8 cellular contexts compared by ENCODE assay signal in genomic region chr12:64610660-64611429, GRCh38. TPM values are rescaled to one million over a fixed set of nuclear protein-coding genes. Genes with fewer than 3 reads are reported as not detected.
DNase-seq lines count a peak whose midpoint lies in the region; ATAC-seq, FAIRE-seq and TF ChIP-seq lines count a peak whose summit lies in the region.

No MANE protein-coding gene starts in this region.

- peak; percentile 15 for TF ChIP-seq CTCF in endodermal cell (conservative IDR thresholded peaks at IDR 0.05)

- POLR2A ChIA-PET in activated CD8-positive, alpha-beta T cell treated with anti-CD3 and anti-CD28 coated beads, Interleukin-2, amount 10 ng/mL, durations not matched to agents 7 days and 5 days (lab: Charles Lee): interaction anchor here (0.6 to 3.3 kb wide), 9 partner anchors 30 to 87 kb away, joined by 3 to 24 read pairs (median 4); no protein-coding TSS in a partner anchor

- ATAC-seq in HG02943 (IDR thresholded peaks at IDR 0.05; ENCODE audit: low read depth, unreplicated experiment): peak; percentile 49
- peak; percentile 59 for ATAC-seq in activated CD8-positive, alpha-beta T cell treated with anti-CD3 and anti-CD28 coated beads, Interleukin-2, amount 10 ng/mL, durations not matched to agents 7 days and 5 days
- peak; percentile 59 to 63 for ATAC-seq in stimulated activated naive B cell treated with anti-CD40 and anti-IgM and Interleukin-4, amounts not matched to agents 10 μg/mL and 1 μg/mL and 100 μg/mL, for 72 hours (replicated peaks)

- H3K4me1 ChIP-seq in endodermal cell (ENCODE audit: control insufficient read depth, insufficient read depth, low read length): no peaks in the 10 kb centered on the region
- H3K4me1 ChIP-seq in mucosa of stomach (ENCODE audit: control insufficient read depth, insufficient read depth, low read length): no peaks in the 10 kb centered on the region

- H3K9ac ChIP-seq in endodermal cell (ENCODE audit: extremely low read depth, low read length, poor library complexity, severe bottlenecking) (peak overlapping the region; percentile 76), mucosa of stomach (ENCODE audit: low read length) (peak overlapping the region; percentile 81)

- H3K36me3 ChIP-seq in endodermal cell (ENCODE audit: control insufficient read depth, insufficient read depth, low read length) (peaks cover 9% of the 10 kb centered on the region), mucosa of stomach (ENCODE audit: control insufficient read depth, insufficient read depth, low read length) (no peaks in the 10 kb centered on the region)

- FAIRE-seq in GM18507 (lab: Jason Lieb, UNC): peak; percentile 86

- CTCF ChIA-PET in activated CD8-positive, alpha-beta T cell treated with anti-CD3 and anti-CD28 coated beads, Interleukin-2, amount 10 ng/mL, durations not matched to agents 7 days and 5 days (lab: Charles Lee): interaction anchor here (0.7 to 8.3 kb wide), 13 partner anchors 16 to 185 kb away, joined by 3 to 100 read pairs (median 4); no protein-coding TSS in a partner anchor

- no peaks in the 10 kb centered on the region for H3K9me3 Mint-ChIP-seq in activated CD8-positive, alpha-beta T cell treated with anti-CD3 and anti-CD28 coated beads, Interleukin-2, amount 10 ng/mL, durations not matched to agents 7 days and 5 days (ENCODE audit: insufficient read depth)
- no peaks in the 10 kb centered on the region for H3K9me3 Mint-ChIP-seq in endodermal cell
- no peaks in the 10 kb centered on the region for H3K9me3 Mint-ChIP-seq in stimulated activated naive B cell treated with anti-CD40 and anti-IgM and Interleukin-4, amounts not matched to agents 10 μg/mL and 1 μg/mL and 100 μg/mL, for 72 hours

- peaks cover 43% of the 10 kb centered on the region for H3K4me1 Mint-ChIP-seq in activated CD8-positive, alpha-beta T cell treated with anti-CD3 and anti-CD28 coated beads, Interleukin-2, amount 10 ng/mL, durations not matched to agents 7 days and 5 days (ENCODE audit: low read depth)
- peaks cover 17% of the 10 kb centered on the region for H3K4me1 Mint-ChIP-seq in endodermal cell
- peaks cover 20 to 44% of the 10 kb centered on the region in 2 donors for H3K4me1 Mint-ChIP-seq in stimulated activated naive B cell treated with anti-CD40 and anti-IgM and Interleukin-4, amounts not matched to agents 10 μg/mL and 1 μg/mL and 100 μg/mL, for 72 hours

- H3K9me3 ChIP-seq in endodermal cell (ENCODE audit: control insufficient read depth, low read length): no peaks in the 10 kb centered on the region
- H3K9me3 ChIP-seq in mucosa of stomach (ENCODE audit: control insufficient read depth, low read length): no peaks in the 10 kb centered on the region

- H3K27me3 ChIP-seq in endodermal cell (ENCODE audit: control insufficient read depth, insufficient read depth, low read length, poor library complexity, severe bottlenecking) (no peaks in the 10 kb centered on the region), mucosa of stomach (ENCODE audit: control insufficient read depth, insufficient read depth, low read length) (no peaks in the 10 kb centered on the region)

- peak overlapping the region; percentile 99 for H3K4me3 Mint-ChIP-seq in activated CD8-positive, alpha-beta T cell treated with anti-CD3 and anti-CD28 coated beads, Interleukin-2, amount 10 ng/mL, durations not matched to agents 7 days and 5 days
- H3K4me3 Mint-ChIP-seq in endodermal cell: peak overlapping the region; percentile 92
- H3K4me3 Mint-ChIP-seq in stimulated activated naive B cell treated with anti-CD40 and anti-IgM and Interleukin-4, amounts not matched to agents 10 μg/mL and 1 μg/mL and 100 μg/mL, for 72 hours: peak overlapping the region; percentile 85 to 93

- H3K27ac Mint-ChIP-seq in activated CD8-positive, alpha-beta T cell treated with anti-CD3 and anti-CD28 coated beads, Interleukin-2, amount 10 ng/mL, durations not matched to agents 7 days and 5 days: peak overlapping the region; percentile 92
- peak overlapping the region; percentile 77 for H3K27ac Mint-ChIP-seq in endodermal cell
- H3K27ac Mint-ChIP-seq in stimulated activated naive B cell treated with anti-CD40 and anti-IgM and Interleukin-4, amounts not matched to agents 10 μg/mL and 1 μg/mL and 100 μg/mL, for 72 hours: peak overlapping the region; percentile 97

- peaks cover 38% of the 10 kb centered on the region for H3K36me3 Mint-ChIP-seq in activated CD8-positive, alpha-beta T cell treated with anti-CD3 and anti-CD28 coated beads, Interleukin-2, amount 10 ng/mL, durations not matched to agents 7 days and 5 days (ENCODE audit: low read depth)
- H3K36me3 Mint-ChIP-seq in endodermal cell (ENCODE audit: low read depth): peaks cover 23% of the 10 kb centered on the region
- H3K36me3 Mint-ChIP-seq in stimulated activated naive B cell treated with anti-CD40 and anti-IgM and Interleukin-4, amounts not matched to agents 10 μg/mL and 1 μg/mL and 100 μg/mL, for 72 hours: peaks cover 34 to 45% of the 10 kb centered on the region in 2 donors

- H3K4me3 ChIP-seq in endodermal cell (ENCODE audit: low read length) (peak overlapping the region; percentile 95), mucosa of stomach (ENCODE audit: low read length) (peak overlapping the region; percentile 86)

- H3K27ac ChIP-seq in endodermal cell (ENCODE audit: low read depth, low read length): peak overlapping the region; percentile 74

- WGBS in endodermal cell (ENCODE audit: insufficient coverage in 1 of 2, insufficient read length in 1 of 2), 2 experiments: 0% methylated on average over 10 to 63 of the region's 63 CpGs

- DNase-seq in 8988T (peak; percentile 46), GM18507 (ENCODE audit: extremely low spot score, insufficient read length, low read depth) (no peak), NCI-H460 (ENCODE audit: extremely low read depth, low read depth) (peak; percentile 19), endodermal cell (peak; percentile 91)
- peak; percentile 82 for DNase-seq in activated CD8-positive, alpha-beta T cell treated with anti-CD3 and anti-CD28 coated beads, Interleukin-2, amount 10 ng/mL, durations not matched to agents 7 days and 5 days
- peak; percentile 77 for DNase-seq in stimulated activated naive B cell treated with anti-CD40 and anti-IgM and Interleukin-4, amounts not matched to agents 10 μg/mL and 1 μg/mL and 100 μg/mL, for 72 hours

- no peaks in the 10 kb centered on the region for H3K27me3 Mint-ChIP-seq in activated CD8-positive, alpha-beta T cell treated with anti-CD3 and anti-CD28 coated beads, Interleukin-2, amount 10 ng/mL, durations not matched to agents 7 days and 5 days (ENCODE audit: low read depth)
- H3K27me3 Mint-ChIP-seq in endodermal cell (ENCODE audit: insufficient read depth): no peaks in the 10 kb centered on the region
- H3K27me3 Mint-ChIP-seq in stimulated activated naive B cell treated with anti-CD40 and anti-IgM and Interleukin-4, amounts not matched to agents 10 μg/mL and 1 μg/mL and 100 μg/mL, for 72 hours: no peaks in the 10 kb centered on the region

RNA-seq across cellular contexts. Expression of gene RASSF3, which starts 0.6 kb away (rescaled TPM):
- 38.2 and 42.6 TPM in 2 replicates for total RNA-seq in NCI-H460 (2014; rRNA removed; shearing (Covaris generic))
- 24.5 and 27.7 TPM in 2 replicates for polyA plus RNA-seq in NCI-H460 (2014; cell fraction: nucleus; rRNA removed)
- 10 to 100 TPM; 61.7 to 63.7 TPM for total RNA-seq in activated CD8-positive, alpha-beta T cell treated with anti-CD3 and anti-CD28 coated beads, Interleukin-2, amount 10 ng/mL, durations not matched to agents 7 days and 5 days
- 10 to 100 TPM; 52.0 to 54.5 TPM for total RNA-seq in endodermal cell
- polyA plus RNA-seq in endodermal cell (2013, experiment 1 of 2): 16.7 TPM
- polyA plus RNA-seq in endodermal cell (2013, experiment 2 of 2): 17.8 TPM
